In the genomic region with DNA sequence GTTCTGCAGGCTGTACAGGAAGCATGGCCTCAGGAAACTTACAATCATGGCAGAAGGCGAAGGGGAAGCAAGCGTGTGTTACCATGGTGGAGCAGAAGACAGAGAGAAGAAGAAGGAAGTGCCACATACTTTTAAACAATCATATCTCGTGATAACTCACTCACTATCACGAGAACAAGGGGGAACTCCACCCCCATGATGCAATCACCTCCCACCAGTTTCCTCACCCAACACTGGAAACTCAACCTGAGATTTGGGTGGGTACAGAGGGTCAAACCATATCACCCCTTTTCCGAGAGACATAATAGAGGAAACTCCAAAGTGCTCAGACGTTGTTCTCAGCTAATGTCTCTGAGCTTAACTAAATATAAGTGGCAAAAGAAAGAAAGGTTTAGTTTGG, we compare ENCODE assay signal across 2 cellular contexts.
A peak's percentile ranks its signal among the peaks of the same experiment; 100 is the strongest.
TF ChIP-seq lines count a peak whose summit lies in the region.

No MANE protein-coding gene starts in this region.

TF ChIP-seq in IMR-90, 13 proteins besides CTCF, POLR2A, EP300 and RAD21:
- TF ChIP-seq CEBPB (IDR thresholded peaks at IDR 0.05; ENCODE audit: low read depth, low read length), result peak; percentile 31; the same call in 1 of the 2 replicates
- no peak for TF ChIP-seq MXI1 (IDR thresholded peaks at IDR 0.05; ENCODE audit: borderline replicate concordance, low read depth, low read length)

TF ChIP-seq in K562, 482 proteins besides CTCF, POLR2A, EP300 and RAD21:
- TF ChIP-seq, protein P1, sequence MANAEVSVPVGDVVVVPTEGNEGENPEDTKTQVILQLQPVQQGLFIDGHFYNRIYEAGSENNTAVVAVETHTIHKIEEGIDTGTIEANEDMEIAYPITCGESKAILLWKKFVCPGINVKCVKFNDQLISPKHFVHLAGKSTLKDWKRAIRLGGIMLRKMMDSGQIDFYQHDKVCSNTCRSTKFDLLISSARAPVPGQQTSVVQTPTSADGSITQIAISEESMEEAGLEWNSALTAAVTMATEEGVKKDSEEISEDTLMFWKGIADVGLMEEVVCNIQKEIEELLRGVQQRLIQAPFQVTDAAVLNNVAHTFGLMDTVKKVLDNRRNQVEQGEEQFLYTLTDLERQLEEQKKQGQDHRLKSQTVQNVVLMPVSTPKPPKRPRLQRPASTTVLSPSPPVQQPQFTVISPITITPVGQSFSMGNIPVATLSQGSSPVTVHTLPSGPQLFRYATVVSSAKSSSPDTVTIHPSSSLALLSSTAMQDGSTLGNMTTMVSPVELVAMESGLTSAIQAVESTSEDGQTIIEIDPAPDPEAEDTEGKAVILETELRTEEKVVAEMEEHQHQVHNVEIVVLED (CRISPR knock-in tag; IDR thresholded peaks at IDR 0.05), result no peak
- no peak for TF ChIP-seq RBM34 (IDR thresholded peaks at IDR 0.05; ENCODE audit: borderline replicate concordance, insufficient read depth, low read length)
- TF ChIP-seq, protein P2, sequence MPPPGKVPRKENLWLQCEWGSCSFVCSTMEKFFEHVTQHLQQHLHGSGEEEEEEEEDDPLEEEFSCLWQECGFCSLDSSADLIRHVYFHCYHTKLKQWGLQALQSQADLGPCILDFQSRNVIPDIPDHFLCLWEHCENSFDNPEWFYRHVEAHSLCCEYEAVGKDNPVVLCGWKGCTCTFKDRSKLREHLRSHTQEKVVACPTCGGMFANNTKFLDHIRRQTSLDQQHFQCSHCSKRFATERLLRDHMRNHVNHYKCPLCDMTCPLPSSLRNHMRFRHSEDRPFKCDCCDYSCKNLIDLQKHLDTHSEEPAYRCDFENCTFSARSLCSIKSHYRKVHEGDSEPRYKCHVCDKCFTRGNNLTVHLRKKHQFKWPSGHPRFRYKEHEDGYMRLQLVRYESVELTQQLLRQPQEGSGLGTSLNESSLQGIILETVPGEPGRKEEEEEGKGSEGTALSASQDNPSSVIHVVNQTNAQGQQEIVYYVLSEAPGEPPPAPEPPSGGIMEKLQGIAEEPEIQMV (tag; conservative IDR thresholded peaks at IDR 0.05; ENCODE audit: low read depth), result no peak
- TF ChIP-seq, protein P3, sequence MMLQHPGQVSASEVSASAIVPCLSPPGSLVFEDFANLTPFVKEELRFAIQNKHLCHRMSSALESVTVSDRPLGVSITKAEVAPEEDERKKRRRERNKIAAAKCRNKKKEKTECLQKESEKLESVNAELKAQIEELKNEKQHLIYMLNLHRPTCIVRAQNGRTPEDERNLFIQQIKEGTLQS (IDR thresholded peaks at IDR 0.05), result peak; percentile 59
- TF ChIP-seq, protein P3 (CRISPR knock-in tag; conservative IDR thresholded peaks at IDR 0.05), result no peak
- no peak for TF ChIP-seq EGR1 (conservative IDR thresholded peaks at IDR 0.05)
- TF ChIP-seq TRIM24 (IDR thresholded peaks at IDR 0.05), result peak in 1 of 2 experiments; percentile 53; a peak in 1 of 4 replicates
- TF ChIP-seq NFXL1 (CRISPR knock-in tag; IDR thresholded peaks at IDR 0.05), result no peak
- no peak for TF ChIP-seq TEAD1 (CRISPR knock-in tag; IDR thresholded peaks at IDR 0.05)
- TF ChIP-seq CHD2 (IDR thresholded peaks at IDR 0.05; ENCODE audit: low read depth, low read length), result 0 out of 2 replicates have a peak, but pooled peaks have one; percentile 26
- TF ChIP-seq MAFG (tag; conservative IDR thresholded peaks at IDR 0.05), result no peak
